In the genomic region with DNA sequence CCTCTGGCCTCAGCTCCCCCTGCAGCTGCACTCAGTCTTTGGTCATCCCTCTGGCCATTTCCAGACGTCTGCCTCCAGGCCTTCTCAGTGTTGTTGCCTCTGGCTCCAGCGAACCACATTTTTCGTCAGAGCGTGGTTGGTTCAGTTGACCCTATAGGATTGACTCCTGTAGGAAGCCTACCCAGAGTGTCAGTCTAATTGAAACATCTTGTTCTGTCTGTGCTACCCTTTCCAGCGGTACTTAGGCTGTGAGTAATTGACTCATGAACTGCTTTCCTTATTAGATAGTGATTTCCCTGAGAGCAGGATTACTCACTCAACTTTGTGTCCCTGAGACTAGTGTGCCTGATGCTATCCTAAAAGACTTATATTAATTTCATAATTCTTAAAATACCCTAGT, we compare ENCODE assay signal across 21 cellular contexts.
A peak's percentile ranks its signal among the peaks of the same experiment; 100 is the strongest.
DNase-seq lines count a peak whose midpoint lies in the region; ATAC-seq and TF ChIP-seq lines count a peak whose summit lies in the region.
"Had no signal": no experiment of that assay in that cellular context is flagged by ENCODE, and none has a peak within 500 bp of the region (broad histone marks: within the 10 kb centered on the region; RNA-seq: fewer than 3 reads in every experiment).

No MANE protein-coding gene starts in this region.

- no peak overlapping the region for H2AFZ ChIP-seq in trophoblast cell (ENCODE audit: insufficient read depth, low read length, poor library complexity)
- H2AFZ ChIP-seq: GM23338 had no signal

- H2BK12ac ChIP-seq in trophoblast cell (ENCODE audit: low read length) = peak overlapping the region; percentile 67

- ATAC-seq in omental fat pad (ENCODE audit: low FRiP score) = no peak
- ATAC-seq: activated CD4-positive, CD25-positive, alpha-beta regulatory T cell treated with anti-CD3 and anti-CD28 coated beads, Interleukin-2, amount 50 U/mL, for 24 hours; GM23338; naive thymus-derived CD4-positive, alpha-beta T cell had no signal

- H2AK5ac ChIP-seq in trophoblast cell (ENCODE audit: low read length) = no peak overlapping the region

- no peak overlapping the region for H4K8ac ChIP-seq in trophoblast cell (ENCODE audit: low read depth, low read length)

- H3K79me1 ChIP-seq in trophoblast cell (ENCODE audit: low read length) = peaks cover 18% of the 10 kb centered on the region

- TF ChIP-seq POLR2A in thyroid gland (IDR thresholded peaks at IDR 0.05) (no peak), adrenal gland (IDR thresholded peaks at IDR 0.05) (no peak)

- H3K27ac ChIP-seq in trophoblast cell (ENCODE audit: low read depth, low read length) (peak overlapping the region; percentile 39), thyroid gland (no peak overlapping the region), adrenal gland (no peak overlapping the region)
- H3K27ac ChIP-seq: suprapubic skin had no signal

- peak overlapping the region; percentile 38 for H2BK5ac ChIP-seq in trophoblast cell (ENCODE audit: low read depth, low read length, poor library complexity)

- DNase-seq in EL (peak; percentile 72), amniotic epithelial cell (ENCODE audit: low read depth) (peak; percentile 91), fibroblast of pulmonary artery (ENCODE audit: low read depth) (peak; percentile 51), trophoblast cell (peak; percentile 77 to 84), DMS79 treated with DMSO at 0.1 percent for 48 hours (lab: John Stamatoyannopoulos, UW) (no peak), thyroid gland (no peak), adrenal gland (no peak), omental fat pad (ENCODE audit: low spot score) (no peak)
- DNase-seq: activated effector memory CD4-positive, alpha-beta T cell treated with Interleukin-2 at 50 U/mL for 16 hours; C1 segment of cervical spinal cord; head of caudate nucleus; immature natural killer cell; naive thymus-derived CD4-positive, alpha-beta T cell; NCI-H146; NCI-H2171 treated with DMSO at 0.1 percent for 48 hours; OCI-M1; small intestine had no signal

- H3K27me3 ChIP-seq in trophoblast cell (ENCODE audit: insufficient read depth, low read length) = no peaks in the 10 kb centered on the region
- no peaks in the 10 kb centered on the region for H3K27me3 ChIP-seq in thyroid gland
- H3K27me3 ChIP-seq in adrenal gland = no peaks in the 10 kb centered on the region
- H3K27me3 ChIP-seq: SJSA1, suprapubic skin had no signal

- H3K9me3 ChIP-seq in trophoblast cell (ENCODE audit: insufficient read depth, low read depth, low read length) = peaks cover 2% of the 10 kb centered on the region
- no peaks in the 10 kb centered on the region for H3K9me3 ChIP-seq in thyroid gland
- H3K9me3 ChIP-seq in adrenal gland (replicated peaks in 1 of 3) = no peaks in the 10 kb centered on the region
- H3K9me3 ChIP-seq: SJSA1, suprapubic skin had no signal

- no peak overlapping the region for H3K23ac ChIP-seq in trophoblast cell (ENCODE audit: low read length)

- no peaks in the 10 kb centered on the region for H3K79me2 ChIP-seq in trophoblast cell (ENCODE audit: control insufficient read depth, insufficient read depth, low read length, poor library complexity)

- H4K12ac ChIP-seq in trophoblast cell (ENCODE audit: low read depth, low read length) = no peak overlapping the region

- no peak overlapping the region for H2BK120ac ChIP-seq in trophoblast cell (ENCODE audit: insufficient read depth, low read length, poor library complexity)

- H3K9ac ChIP-seq in trophoblast cell (ENCODE audit: low read length) = no peak overlapping the region

- H3K4me3 ChIP-seq in fibroblast of pulmonary artery (replicated peaks; ENCODE audit: low read depth, low read length) (no peak overlapping the region), trophoblast cell (ENCODE audit: low read depth, low read length) (peak overlapping the region; percentile 40), thyroid gland (replicated peaks in 1 of 3) (no peak overlapping the region), adrenal gland (no peak overlapping the region)
- H3K4me3 ChIP-seq: GM23338, SJSA1, suprapubic skin had no signal

- H3K18ac ChIP-seq in trophoblast cell (ENCODE audit: low read length) = no peak overlapping the region

- H3K14ac ChIP-seq in trophoblast cell (ENCODE audit: low read length) = no peak overlapping the region

- H3K36me3 ChIP-seq in trophoblast cell (ENCODE audit: control insufficient read depth in 1 of 2, insufficient read depth in 2 of 2, low read length in 2 of 2) (no peaks in the 10 kb centered on the region), thyroid gland (no peaks in the 10 kb centered on the region), adrenal gland (replicated peaks in 1 of 2) (no peaks in the 10 kb centered on the region)
- H3K36me3 ChIP-seq: SJSA1, suprapubic skin had no signal

- no peak overlapping the region for H3K4ac ChIP-seq in trophoblast cell (ENCODE audit: low read depth, low read length)

- no peak overlapping the region for H3K4me2 ChIP-seq in trophoblast cell (ENCODE audit: low read length)
- H3K4me2 ChIP-seq: GM23338 had no signal

- TF ChIP-seq CTCF in fibroblast of pulmonary artery (IDR thresholded peaks at IDR 0.05; ENCODE audit: low read length, missing control alignments) = no peak
- no peak for TF ChIP-seq CTCF in thyroid gland (IDR thresholded peaks at IDR 0.05)
- TF ChIP-seq CTCF in adrenal gland (IDR thresholded peaks at IDR 0.05) = no peak
- no peak for TF ChIP-seq CTCF in omental fat pad (IDR thresholded peaks at IDR 0.05)

- H3K4me1 ChIP-seq in trophoblast cell (ENCODE audit: control insufficient read depth in 1 of 2, insufficient read depth in 2 of 2, low read length in 2 of 2) (peaks cover 5 to 10% of the 10 kb centered on the region in 2 experiments), thyroid gland (peaks cover 0 to 11% of the 10 kb centered on the region in 2 donors), adrenal gland (replicated peaks in 1 of 2) (peaks cover 0 to 5% of the 10 kb centered on the region in 2 donors)

- intact Hi-C loops in thyroid gland (cut with DNase I) = no loop called here
- intact Hi-C loops in adrenal gland (cut with DNase I) = no loop called here

- no CpG with 5 or more reads among the region's 5 CpGs for WGBS in trophoblast cell (ENCODE audit: extremely low coverage, insufficient coverage, insufficient read length)
- 92 to 96% methylated on average over 5 of the region's 5 CpGs for WGBS in thyroid gland, 2 donors
- WGBS in adrenal gland, 4 donors = 81 to 87% (median 85%) methylated on average over 5 of the region's 5 CpGs

- peak overlapping the region; percentile 27 for H4K91ac ChIP-seq in trophoblast cell (ENCODE audit: low read depth, low read length)

Comparison
In these comparisons a context has a peak if more than half of its experiments do, and no peak if none do; other contexts are left out.
1. DNase-seq: peak in EL (single experiment), amniotic epithelial cell (single experiment), fibroblast of pulmonary artery (single experiment) and trophoblast cell (2 of 2); none in DMS79 treated with DMSO at 0.1 percent for 48 hours (single experiment), thyroid gland (0 of 2), adrenal gland (0 of 7) and omental fat pad (single experiment).